Comparison of ENCODE assay signal across 1 cellular context in the genomic region with DNA sequence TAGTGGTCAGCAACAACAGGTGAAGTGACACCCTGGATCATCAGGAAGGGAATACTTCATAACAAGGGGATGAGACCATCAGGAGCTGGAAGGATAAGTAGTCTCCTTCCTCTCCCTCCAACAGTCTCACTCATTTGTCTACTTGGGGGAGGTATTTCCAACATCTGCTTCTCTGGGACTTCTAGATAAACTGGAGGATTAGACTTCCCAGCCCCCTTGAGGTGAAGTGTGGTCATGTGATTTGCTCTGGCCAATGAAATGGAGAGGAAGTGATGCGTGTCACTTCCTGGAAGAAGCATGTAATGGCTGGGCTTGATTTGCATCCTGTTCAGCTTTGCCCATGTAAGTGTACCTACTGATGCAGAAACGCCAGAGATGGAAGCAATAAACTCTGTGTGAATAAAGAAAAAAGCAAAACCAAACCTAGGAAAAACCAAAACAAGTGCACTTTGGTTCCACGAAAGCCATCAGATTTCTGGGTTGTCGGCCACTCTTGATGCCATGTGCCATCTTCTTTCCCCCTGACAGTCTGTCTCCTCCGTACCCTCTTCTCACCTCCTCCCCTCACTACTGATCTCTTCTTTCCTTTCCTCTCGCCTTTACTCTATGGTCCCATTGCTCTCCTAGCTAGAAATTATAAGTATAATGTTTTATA.
TF ChIP-seq lines count a peak whose summit lies in the region.

No MANE protein-coding gene starts in this region.

TF ChIP-seq in GM12878, 131 proteins besides CTCF, POLR2A, EP300 and RAD21 (continued from another document):
- TF ChIP-seq, protein P1, sequence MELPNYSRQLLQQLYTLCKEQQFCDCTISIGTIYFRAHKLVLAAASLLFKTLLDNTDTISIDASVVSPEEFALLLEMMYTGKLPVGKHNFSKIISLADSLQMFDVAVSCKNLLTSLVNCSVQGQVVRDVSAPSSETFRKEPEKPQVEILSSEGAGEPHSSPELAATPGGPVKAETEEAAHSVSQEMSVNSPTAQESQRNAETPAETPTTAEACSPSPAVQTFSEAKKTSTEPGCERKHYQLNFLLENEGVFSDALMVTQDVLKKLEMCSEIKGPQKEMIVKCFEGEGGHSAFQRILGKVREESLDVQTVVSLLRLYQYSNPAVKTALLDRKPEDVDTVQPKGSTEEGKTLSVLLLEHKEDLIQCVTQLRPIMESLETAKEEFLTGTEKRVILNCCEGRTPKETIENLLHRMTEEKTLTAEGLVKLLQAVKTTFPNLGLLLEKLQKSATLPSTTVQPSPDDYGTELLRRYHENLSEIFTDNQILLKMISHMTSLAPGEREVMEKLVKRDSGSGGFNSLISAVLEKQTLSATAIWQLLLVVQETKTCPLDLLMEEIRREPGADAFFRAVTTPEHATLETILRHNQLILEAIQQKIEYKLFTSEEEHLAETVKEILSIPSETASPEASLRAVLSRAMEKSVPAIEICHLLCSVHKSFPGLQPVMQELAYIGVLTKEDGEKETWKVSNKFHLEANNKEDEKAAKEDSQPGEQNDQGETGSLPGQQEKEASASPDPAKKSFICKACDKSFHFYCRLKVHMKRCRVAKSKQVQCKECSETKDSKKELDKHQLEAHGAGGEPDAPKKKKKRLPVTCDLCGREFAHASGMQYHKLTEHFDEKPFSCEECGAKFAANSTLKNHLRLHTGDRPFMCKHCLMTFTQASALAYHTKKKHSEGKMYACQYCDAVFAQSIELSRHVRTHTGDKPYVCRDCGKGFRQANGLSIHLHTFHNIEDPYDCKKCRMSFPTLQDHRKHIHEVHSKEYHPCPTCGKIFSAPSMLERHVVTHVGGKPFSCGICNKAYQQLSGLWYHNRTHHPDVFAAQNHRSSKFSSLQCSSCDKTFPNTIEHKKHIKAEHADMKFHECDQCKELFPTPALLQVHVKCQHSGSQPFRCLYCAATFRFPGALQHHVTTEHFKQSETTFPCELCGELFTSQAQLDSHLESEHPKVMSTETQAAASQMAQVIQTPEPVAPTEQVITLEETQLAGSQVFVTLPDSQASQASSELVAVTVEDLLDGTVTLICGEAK (IDR thresholded peaks at IDR 0.05; ENCODE audit: borderline replicate concordance): peak; percentile 24; the same call in 1 of the 2 replicates
- TF ChIP-seq NRF1 (conservative IDR thresholded peaks at IDR 0.05; ENCODE audit: low read depth, low read length): no peak
- peak; percentile 76; the same call in 1 of the 2 replicates for TF ChIP-seq TAF1 (IDR thresholded peaks at IDR 0.05; ENCODE audit: borderline replicate concordance, low read depth, low read length)
- no peak for TF ChIP-seq CBX5 (IDR thresholded peaks at IDR 0.05; ENCODE audit: low read depth)
- TF ChIP-seq ZBTB33 (IDR thresholded peaks at IDR 0.05): no peak
- TF ChIP-seq CREB1 (IDR thresholded peaks at IDR 0.05; ENCODE audit: low read depth): peak; percentile 57; the same call in 1 of the 2 replicates
- TF ChIP-seq DPF2 (IDR thresholded peaks at IDR 0.05): 0 out of 2 replicates have a peak, but pooled peaks have one; percentile 54
- no peak for TF ChIP-seq BCLAF1 (IDR thresholded peaks at IDR 0.05)
- no peak for TF ChIP-seq JUND (IDR thresholded peaks at IDR 0.05; ENCODE audit: low read depth, low read length)
- peak; percentile 95 for TF ChIP-seq RAD51 (IDR thresholded peaks at IDR 0.05)
- TF ChIP-seq MTA3 (IDR thresholded peaks at IDR 0.05; ENCODE audit: borderline replicate concordance, low read length): no peak
- TF ChIP-seq MTA2 (IDR thresholded peaks at IDR 0.05; ENCODE audit: low read depth): no peak
- TF ChIP-seq SUPT20H (IDR thresholded peaks at IDR 0.05; ENCODE audit: borderline replicate concordance, control insufficient read depth, low read depth, low read length): no peak
- peak; percentile 19 for TF ChIP-seq FOS (IDR thresholded peaks at IDR 0.05; ENCODE audit: borderline replicate concordance, extremely low read depth, insufficient read length)
- 0 out of 4 replicates have a peak, but pooled peaks have one; percentile 34 to 38 for TF ChIP-seq SRF (IDR thresholded peaks at IDR 0.05; ENCODE audit: low read depth in 2 of 2, low read length in 2 of 2)
- 0 out of 4 replicates have a peak, but pooled peaks of 1 of the 2 experiments have one; percentile 29 for TF ChIP-seq IKZF2 (IDR thresholded peaks at IDR 0.05)
- peak; percentile 45 for TF ChIP-seq SP1 (IDR thresholded peaks at IDR 0.05; ENCODE audit: low read depth, low read length)
- TF ChIP-seq ETV6 (conservative IDR thresholded peaks at IDR 0.05 in 1 of 2, IDR thresholded peaks at IDR 0.05 in 1 of 2; ENCODE audit: borderline replicate concordance in 1 of 2, low read depth in 1 of 2): peak in 1 of 2 experiments; percentile 94; a peak in 2 of 4 replicates
- peak; percentile 86 for TF ChIP-seq ATF7 (IDR thresholded peaks at IDR 0.05; ENCODE audit: low read depth)
- TF ChIP-seq MEF2B (IDR thresholded peaks at IDR 0.05; ENCODE audit: partially characterized antibody, poor library complexity, severe bottlenecking): peak; percentile 35
- TF ChIP-seq, protein P2, sequence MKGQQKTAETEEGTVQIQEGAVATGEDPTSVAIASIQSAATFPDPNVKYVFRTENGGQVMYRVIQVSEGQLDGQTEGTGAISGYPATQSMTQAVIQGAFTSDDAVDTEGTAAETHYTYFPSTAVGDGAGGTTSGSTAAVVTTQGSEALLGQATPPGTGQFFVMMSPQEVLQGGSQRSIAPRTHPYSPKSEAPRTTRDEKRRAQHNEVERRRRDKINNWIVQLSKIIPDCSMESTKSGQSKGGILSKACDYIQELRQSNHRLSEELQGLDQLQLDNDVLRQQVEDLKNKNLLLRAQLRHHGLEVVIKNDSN (IDR thresholded peaks at IDR 0.05; ENCODE audit: borderline replicate concordance, extremely low read length, insufficient read depth, low read depth, low read length): peak; percentile 83
- TF ChIP-seq, protein P3, sequence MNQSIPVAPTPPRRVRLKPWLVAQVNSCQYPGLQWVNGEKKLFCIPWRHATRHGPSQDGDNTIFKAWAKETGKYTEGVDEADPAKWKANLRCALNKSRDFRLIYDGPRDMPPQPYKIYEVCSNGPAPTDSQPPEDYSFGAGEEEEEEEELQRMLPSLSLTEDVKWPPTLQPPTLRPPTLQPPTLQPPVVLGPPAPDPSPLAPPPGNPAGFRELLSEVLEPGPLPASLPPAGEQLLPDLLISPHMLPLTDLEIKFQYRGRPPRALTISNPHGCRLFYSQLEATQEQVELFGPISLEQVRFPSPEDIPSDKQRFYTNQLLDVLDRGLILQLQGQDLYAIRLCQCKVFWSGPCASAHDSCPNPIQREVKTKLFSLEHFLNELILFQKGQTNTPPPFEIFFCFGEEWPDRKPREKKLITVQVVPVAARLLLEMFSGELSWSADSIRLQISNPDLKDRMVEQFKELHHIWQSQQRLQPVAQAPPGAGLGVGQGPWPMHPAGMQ (IDR thresholded peaks at IDR 0.05; ENCODE audit: borderline replicate concordance): no peak
- TF ChIP-seq BHLHE40 (IDR thresholded peaks at IDR 0.05; ENCODE audit: borderline replicate concordance in 1 of 2, low read depth in 2 of 2, low read length in 1 of 2): 0 out of 4 replicates have a peak, but pooled peaks have one; percentile 6 to 8
- peak; percentile 49; the same call in 1 of the 2 replicates for TF ChIP-seq CREM (IDR thresholded peaks at IDR 0.05; ENCODE audit: low read depth)
- peak; percentile 80; the same call in 1 of the 2 replicates for TF ChIP-seq POLR2AphosphoS2 (IDR thresholded peaks at IDR 0.05; ENCODE audit: low read depth, low read length)
- TF ChIP-seq CHD1 (IDR thresholded peaks at IDR 0.05; ENCODE audit: low read depth, low read length): no peak; the same call in 1 of the 2 replicates
- TF ChIP-seq NR2C1 (IDR thresholded peaks at IDR 0.05): no peak
- peak; percentile 65; the same call in 1 of the 2 replicates for TF ChIP-seq SPI1 (IDR thresholded peaks at IDR 0.05; ENCODE audit: borderline replicate concordance, insufficient read depth, low read depth, low read length)
- peak; percentile 92; the same call in 2 of the 3 replicates for TF ChIP-seq POU2F2 (IDR thresholded peaks at IDR 0.05; ENCODE audit: borderline replicate concordance, low read depth, low read length)
- TF ChIP-seq RUNX3 (IDR thresholded peaks at IDR 0.05; ENCODE audit: low read length): peak; percentile 18; the same call in 1 of the 2 replicates
- TF ChIP-seq MXI1 (IDR thresholded peaks at IDR 0.05; ENCODE audit: low read depth, low read length): 0 out of 2 replicates have a peak, but pooled peaks have one; percentile 23
- peak; percentile 81 for TF ChIP-seq POLR2AphosphoS5 (IDR thresholded peaks at IDR 0.05; ENCODE audit: low read length)
- no peak for TF ChIP-seq NFXL1 (IDR thresholded peaks at IDR 0.05; ENCODE audit: borderline replicate concordance)
- TF ChIP-seq EED (IDR thresholded peaks at IDR 0.05; ENCODE audit: low read depth): 0 out of 2 replicates have a peak, but pooled peaks have one; percentile 11
- TF ChIP-seq NR2F1 (conservative IDR thresholded peaks at IDR 0.05): 0 out of 2 replicates have a peak, but pooled peaks have one; percentile 8
- TF ChIP-seq NBN (IDR thresholded peaks at IDR 0.05): peak; percentile 64; the same call in 1 of the 2 replicates
- peak; percentile 22; the same call in 1 of the 2 replicates for TF ChIP-seq NFIC (IDR thresholded peaks at IDR 0.05; ENCODE audit: low read depth, low read length)
- TF ChIP-seq, protein P4, sequence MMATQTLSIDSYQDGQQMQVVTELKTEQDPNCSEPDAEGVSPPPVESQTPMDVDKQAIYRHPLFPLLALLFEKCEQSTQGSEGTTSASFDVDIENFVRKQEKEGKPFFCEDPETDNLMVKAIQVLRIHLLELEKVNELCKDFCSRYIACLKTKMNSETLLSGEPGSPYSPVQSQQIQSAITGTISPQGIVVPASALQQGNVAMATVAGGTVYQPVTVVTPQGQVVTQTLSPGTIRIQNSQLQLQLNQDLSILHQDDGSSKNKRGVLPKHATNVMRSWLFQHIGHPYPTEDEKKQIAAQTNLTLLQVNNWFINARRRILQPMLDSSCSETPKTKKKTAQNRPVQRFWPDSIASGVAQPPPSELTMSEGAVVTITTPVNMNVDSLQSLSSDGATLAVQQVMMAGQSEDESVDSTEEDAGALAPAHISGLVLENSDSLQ (IDR thresholded peaks at IDR 0.05): peak; percentile 28; the same call in 1 of the 2 replicates
TF ChIP-seq in GM12878: peak in this region for 42.
